In the genomic region with DNA sequence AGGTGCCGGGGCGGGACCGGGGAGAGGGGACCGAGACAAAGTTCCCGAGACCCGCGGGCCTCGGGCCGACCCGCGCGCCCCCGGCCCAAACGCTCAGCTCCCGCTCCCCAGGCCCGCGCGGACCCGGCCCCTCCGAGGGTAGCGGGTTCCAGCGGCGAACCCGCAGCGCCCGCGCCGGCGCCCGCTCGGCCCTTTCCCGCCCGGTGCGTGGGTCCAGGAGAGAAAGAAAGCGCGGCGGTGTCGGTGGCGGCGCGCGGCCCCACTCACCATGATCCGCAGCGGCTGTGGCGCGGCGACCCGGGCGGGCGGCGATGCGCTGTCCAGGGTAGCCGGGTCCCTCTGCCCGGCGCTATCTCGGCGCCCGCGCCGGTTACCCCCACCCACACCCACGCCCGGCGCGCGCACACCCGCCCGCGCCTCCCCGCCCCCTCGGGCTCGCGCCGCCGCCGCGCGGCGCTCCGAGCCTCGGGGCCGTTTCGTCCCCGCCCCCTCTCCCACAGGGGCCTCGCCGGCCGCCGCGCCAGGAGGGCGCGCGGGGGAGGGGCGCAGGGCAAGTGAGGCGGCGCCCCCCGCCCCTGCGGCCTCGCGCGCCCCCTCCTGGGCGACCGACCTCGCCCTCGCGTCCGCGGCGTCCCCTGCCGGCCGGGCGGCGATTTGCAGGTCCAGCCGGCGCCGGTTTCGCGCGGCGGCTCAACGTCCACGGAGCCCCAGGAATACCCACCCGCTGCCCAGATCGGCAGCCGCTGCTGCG, we compare ENCODE assay signal across 9 cellular contexts. TPM values are rescaled to one million over a fixed set of nuclear protein-coding genes. Genes with fewer than 3 reads are reported as not detected.
DNase-seq lines count a peak whose midpoint lies in the region; ATAC-seq and TF ChIP-seq lines count a peak whose summit lies in the region.
"Had no signal": no experiment of that assay in that cellular context is flagged by ENCODE, and none has a peak within 500 bp of the region (broad histone marks: within the 10 kb centered on the region; RNA-seq: fewer than 3 reads in every experiment).

A gene with protein sequence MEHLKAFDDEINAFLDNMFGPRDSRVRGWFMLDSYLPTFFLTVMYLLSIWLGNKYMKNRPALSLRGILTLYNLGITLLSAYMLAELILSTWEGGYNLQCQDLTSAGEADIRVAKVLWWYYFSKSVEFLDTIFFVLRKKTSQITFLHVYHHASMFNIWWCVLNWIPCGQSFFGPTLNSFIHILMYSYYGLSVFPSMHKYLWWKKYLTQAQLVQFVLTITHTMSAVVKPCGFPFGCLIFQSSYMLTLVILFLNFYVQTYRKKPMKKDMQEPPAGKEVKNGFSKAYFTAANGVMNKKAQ (minus strand): TSS at position 345 of the 751 bp plus-strand sequence. CDS start 75 bp downstream, at position 270.

- peak; percentile 67 for ATAC-seq in CD8-positive, alpha-beta T cell
- peak; percentile 64 for ATAC-seq in GM19467 (IDR thresholded peaks at IDR 0.05; ENCODE audit: unreplicated experiment)

- no peaks in the 10 kb centered on the region for H3K9me3 ChIP-seq in CD8-positive, alpha-beta T cell (ENCODE audit: low read length)
- H3K9me3 ChIP-seq in iPS-18a (ENCODE audit: control insufficient read depth, low read depth, low read length), result no peaks in the 10 kb centered on the region

- H3K36me3 Mint-ChIP-seq in CD8-positive, alpha-beta T cell, result no peaks in the 10 kb centered on the region

- no peak within 1 kb of the TSS for H3K4me3 ChIP-seq in CD8-positive, alpha-beta T cell (ENCODE audit: low read depth, low read length)
- H3K4me3 ChIP-seq in iPS-18a (ENCODE audit: low read length), result peak within 1 kb of the TSS; percentile 61

- H3K36me3 ChIP-seq in CD8-positive, alpha-beta T cell (ENCODE audit: insufficient read depth, low read length), result no peaks in the 10 kb centered on the region
- no peaks in the 10 kb centered on the region for H3K36me3 ChIP-seq in iPS-18a (ENCODE audit: control insufficient read depth, low read depth, low read length)

- DNase-seq in CD8-positive, alpha-beta T cell, result peak in 1 of 7 experiments; percentile 14
- DNase-seq in NCI-H526 treated with DMSO at 0.1 percent for 48 hours (lab: John Stamatoyannopoulos, UW) (peak; percentile 54), astrocyte of the hippocampus (ENCODE audit: low read depth, low spot score) (peak; percentile 86), NCI-H510A (lab: John Stamatoyannopoulos, UW) (no peak), Ammon's horn (ENCODE audit: low spot score) (no peak)
- peak; percentile 45 for DNase-seq in stimulated activated CD4-positive, alpha-beta T cell treated with anti-CD3 and anti-CD28 coated beads, Interleukin-15, amount 100 ng/mL, for 24 hours

- TF ChIP-seq CTCF in CD8-positive, alpha-beta T cell (IDR thresholded peaks at IDR 0.05), result peak; percentile 21

- H3K27ac ChIP-seq in CD8-positive, alpha-beta T cell (ENCODE audit: low read depth, low read length), result no peak within 1 kb of the TSS
- H3K27ac ChIP-seq in iPS-18a (ENCODE audit: low read length), result no peak within 1 kb of the TSS

- H3K27me3 ChIP-seq in CD8-positive, alpha-beta T cell (ENCODE audit: insufficient read depth, low read length), result peaks cover 19% of the 10 kb centered on the region
- peaks cover 55% of the 10 kb centered on the region for H3K27me3 ChIP-seq in iPS-18a (ENCODE audit: control insufficient read depth, insufficient read depth, low read length)

- H3K27ac Mint-ChIP-seq in CD8-positive, alpha-beta T cell, result no peak within 1 kb of the TSS

- POLR2A ChIA-PET in CD8-positive, alpha-beta T cell (lab: Charles Lee), result no interaction called here

- H3K9ac ChIP-seq in iPS-18a (ENCODE audit: low read length), result no peak within 1 kb of the TSS

- H3K4me1 ChIP-seq in CD8-positive, alpha-beta T cell (ENCODE audit: insufficient read depth, low read length), result peaks cover 7% of the 10 kb centered on the region
- peaks cover 10% of the 10 kb centered on the region for H3K4me1 ChIP-seq in iPS-18a (ENCODE audit: control insufficient read depth, low read depth, low read length)

- intact Hi-C loops in CD8-positive, alpha-beta T cell (cut with DNase I, micrococcal nuclease), result no loop called here

- H3K4me1 Mint-ChIP-seq in CD8-positive, alpha-beta T cell (ENCODE audit: low read depth), result peaks cover 14% of the 10 kb centered on the region

- CTCF ChIA-PET in CD8-positive, alpha-beta T cell (lab: Charles Lee), result no interaction called here

- peak within 1 kb of the TSS; percentile 79 for H3K4me3 Mint-ChIP-seq in CD8-positive, alpha-beta T cell

- peaks cover 60% of the 10 kb centered on the region for H3K27me3 Mint-ChIP-seq in CD8-positive, alpha-beta T cell (ENCODE audit: low read depth)

- H3K9me3 Mint-ChIP-seq in CD8-positive, alpha-beta T cell, result no peaks in the 10 kb centered on the region

RNA-seq across cellular contexts. Expression of the gene that starts here (rescaled TPM):
- total RNA-seq in CD8-positive, alpha-beta T cell, result not detected
- total RNA-seq: T-helper 2 cell treated with Interferon-gamma antibody and Interleukin-4, amounts not matched to agents 100 ng/mL and 5 ng/mL, for 36 hours had no signal

Comparison
In these comparisons a context has a peak if more than half of its experiments do, and no peak if none do; other contexts are left out.
1. Peak in ATAC-seq in CD8-positive, alpha-beta T cell; RNA of the gene not detected or under 1 TPM.
2. DNase-seq: peak in NCI-H526 treated with DMSO at 0.1 percent for 48 hours (single experiment), astrocyte of the hippocampus (single experiment) and stimulated activated CD4-positive, alpha-beta T cell treated with anti-CD3 and anti-CD28 coated beads, Interleukin-15, amount 100 ng/mL, for 24 hours (single experiment); none in NCI-H510A (single experiment) and Ammon's horn (single experiment).